In the genomic region with DNA sequence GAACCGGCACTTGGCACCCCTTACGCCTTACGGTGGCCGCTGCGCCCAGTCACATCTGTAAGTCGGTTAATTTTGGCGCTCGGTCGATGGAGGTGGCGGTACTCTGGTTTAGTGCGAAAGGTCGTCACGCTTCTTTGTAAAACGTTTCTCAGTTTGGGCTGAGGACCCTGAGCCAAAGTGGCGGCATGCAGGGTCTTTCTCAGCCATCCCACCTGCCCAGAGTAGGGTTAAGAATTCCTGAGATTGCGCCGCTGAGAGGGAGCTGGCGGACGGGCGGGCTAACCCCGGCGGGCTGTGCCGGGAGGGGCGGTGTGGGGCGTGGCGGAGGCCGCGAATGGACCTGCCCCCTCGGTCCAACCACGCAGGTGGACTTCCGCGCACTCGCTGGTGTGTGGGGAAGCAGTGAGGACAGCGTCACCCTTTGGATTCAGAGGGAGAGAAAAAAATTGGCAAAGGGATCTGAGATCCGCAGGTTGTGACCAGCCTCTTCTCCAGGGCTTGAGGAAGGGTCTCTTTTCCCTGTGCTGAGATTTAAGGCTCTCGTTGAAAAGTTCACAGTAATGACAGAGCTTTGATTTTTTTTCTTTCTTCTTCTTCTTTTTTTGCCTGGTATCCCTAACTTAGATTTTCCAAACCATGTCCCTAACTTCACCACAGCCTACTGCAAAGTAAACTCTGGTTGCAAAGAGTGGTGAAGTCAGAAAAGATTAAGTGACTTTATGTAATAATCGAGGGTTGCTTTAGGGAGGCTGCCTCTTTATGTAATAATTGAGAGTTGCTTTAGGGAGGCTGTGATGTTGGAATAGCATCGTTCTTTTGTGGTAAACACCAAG, we compare ENCODE assay signal across 8 cellular contexts. TPM values are rescaled to one million over a fixed set of nuclear protein-coding genes. Genes with fewer than 3 reads are reported as not detected.
A peak's percentile ranks its signal among the peaks of the same experiment; 100 is the strongest.
DNase-seq lines count a peak whose midpoint lies in the region; ATAC-seq and TF ChIP-seq lines count a peak whose summit lies in the region.

No MANE protein-coding gene starts in this region.

- peaks cover 46% of the 10 kb centered on the region for H3K4me1 Mint-ChIP-seq in brain

- peaks cover 4% of the 10 kb centered on the region for H3K36me3 Mint-ChIP-seq in brain

- peak; percentile 41 for ATAC-seq in GM18499 (IDR thresholded peaks at IDR 0.05; ENCODE audit: insufficient read depth, unreplicated experiment)
- ATAC-seq in HG02884 (IDR thresholded peaks at IDR 0.05; ENCODE audit: unreplicated experiment): peak; percentile 54
- ATAC-seq in gastrocnemius medialis: peak; percentile 74 to 76

- peak overlapping the region; percentile 85 to 100 (median 100) for H3K27ac Mint-ChIP-seq in brain

- H3K27ac ChIP-seq in 22Rv1 (peak overlapping the region; percentile 97), gastrocnemius medialis (peak overlapping the region; percentile 96 to 99 (median 97))

- in situ Hi-C loops in gastrocnemius medialis (cut with MboI; ENCODE audit: low sequenced_read_pairs in 4 of 4): loop anchor here in 2 of 4 donors (10.0 to 25.0 kb wide), 2 partner anchors 171 to 258 kb away; partner anchors contain the start of genes PNN (in 1 of the 2) and TRAPPC6B (in 1 of the 2)

- no peaks in the 10 kb centered on the region for H3K36me3 ChIP-seq in gastrocnemius medialis

- no peaks in the 10 kb centered on the region for H3K27me3 ChIP-seq in gastrocnemius medialis

- peaks cover 35 to 37% of the 10 kb centered on the region in 2 donors for H3K4me1 ChIP-seq in gastrocnemius medialis

- DNase-seq in NCI-H1436 (lab: John Stamatoyannopoulos, UW): peak; percentile 82
- DNase-seq in T-helper 1 cell: peak; percentile 63 to 87 (median 70)
- peak; percentile 90 to 91 for DNase-seq in gastrocnemius medialis

- peak overlapping the region; percentile 84 for H3K4me3 ChIP-seq in iPS-11a (ENCODE audit: low read depth, low read length)
- peak overlapping the region; percentile 83 to 94 (median 90) for H3K4me3 ChIP-seq in gastrocnemius medialis

- TF ChIP-seq CTCF in 22Rv1 (IDR thresholded peaks at IDR 0.05): peak; percentile 66
- peak in 1 of 2 experiments; percentile 18 for TF ChIP-seq CTCF in brain (conservative IDR thresholded peaks at IDR 0.05)
- peak in 3 of 5 experiments; percentile 13 to 36 (median 34) for TF ChIP-seq CTCF in gastrocnemius medialis (IDR thresholded peaks at IDR 0.05 in 4 of 5, conservative IDR thresholded peaks at IDR 0.05 in 1 of 5)

- intact Hi-C loops in gastrocnemius medialis (cut with DNase I; ENCODE audit: low total_unique reads): loop anchor here (1.0 to 5.0 kb wide), 4 partner anchors 56 to 330 kb away; partner anchors contain the start of gene SEC23A

- H3K27me3 Mint-ChIP-seq in brain: peaks cover 22% of the 10 kb centered on the region

- H3K4me3 Mint-ChIP-seq in brain: peak overlapping the region; percentile 98 to 100 (median 99)

- no peaks in the 10 kb centered on the region for H3K9me3 Mint-ChIP-seq in brain

- H3K9me3 ChIP-seq in gastrocnemius medialis: no peaks in the 10 kb centered on the region

- peak; percentile 52 to 57 for TF ChIP-seq POLR2A in gastrocnemius medialis (IDR thresholded peaks at IDR 0.05)

RNA-seq across cellular contexts. Expression of gene FBXO33, which starts 0.6 kb away (rescaled TPM):
- polyA plus RNA-seq in brain (ENCODE audit: insufficient read depth, low read depth, low replicate concordance): 5.1 TPM
- total RNA-seq in gastrocnemius medialis: 1 to 10 TPM; 5.3 to 8.0 (median 5.9) TPM

Comparison
In these comparisons a context has a peak if more than half of its experiments do, and no peak if none do; other contexts are left out.
1. Peak in every context shown above with its lines: DNase-seq, ATAC-seq, H3K4me3 ChIP-seq and H3K27ac ChIP-seq.